ENCODE assay signal across 1 cellular context in genomic region chr11:72100009-72100408, GRCh38.
A peak's percentile ranks its signal among the peaks of the same experiment; 100 is the strongest.
TF ChIP-seq lines count a peak whose summit lies in the region.

No MANE protein-coding gene starts in this region.

TF ChIP-seq in HEK293, 187 proteins besides CTCF, POLR2A, EP300 and RAD21:
- TF ChIP-seq ZFP37 (tag by site-specific recombination; IDR thresholded peaks at IDR 0.05) (no peak), ZNF121 (tag by site-specific recombination; IDR thresholded peaks at IDR 0.05) (peak; percentile 18; the same call in 1 of the 2 replicates)
